ENCODE assay signal across 8 cellular contexts in genomic region chr12:76183459-76184186, GRCh38.
DNase-seq lines count a peak whose midpoint lies in the region; ATAC-seq and TF ChIP-seq lines count a peak whose summit lies in the region.

No MANE protein-coding gene starts in this region.

- peaks cover 4% of the 10 kb centered on the region for H3K9me3 Mint-ChIP-seq in Calu3 (ENCODE audit: low read depth, unreplicated experiment)
- H3K9me3 Mint-ChIP-seq in activated CD8-positive, alpha-beta memory T cell treated with anti-CD3 and anti-CD28 coated beads, Interleukin-2, amount 10 ng/mL, durations not matched to agents 7 days and 5 days (ENCODE audit: low read depth) = no peaks in the 10 kb centered on the region
- no peaks in the 10 kb centered on the region for H3K9me3 Mint-ChIP-seq in naive thymus-derived CD8-positive, alpha-beta T cell

- DNase-seq in Calu3 (peak; percentile 66), kidney tubule cell (ENCODE audit: low spot score) (peak; percentile 92), NCI-H526 (lab: John Stamatoyannopoulos, UW) (no peak), D341Med (ENCODE audit: low spot score) (no peak)
- peak; percentile 53 for DNase-seq in activated CD8-positive, alpha-beta memory T cell treated with anti-CD3 and anti-CD28 coated beads, Interleukin-2, amount 10 ng/mL, durations not matched to agents 7 days and 5 days
- no peak for DNase-seq in naive thymus-derived CD8-positive, alpha-beta T cell

- TF ChIP-seq CTCF in Calu3 (IDR thresholded peaks at IDR 0.05; ENCODE audit: unreplicated experiment) = no peak

- peak; percentile 89 for ATAC-seq in GM19463 (IDR thresholded peaks at IDR 0.05; ENCODE audit: unreplicated experiment)
- peak; percentile 94 for ATAC-seq in HG03432 (IDR thresholded peaks at IDR 0.05; ENCODE audit: unreplicated experiment)
- peak; percentile 80 for ATAC-seq in activated CD8-positive, alpha-beta memory T cell treated with anti-CD3 and anti-CD28 coated beads, Interleukin-2, amount 10 ng/mL, durations not matched to agents 7 days and 5 days
- ATAC-seq in naive thymus-derived CD8-positive, alpha-beta T cell = no peak

- no peaks in the 10 kb centered on the region for H3K36me3 Mint-ChIP-seq in Calu3 (ENCODE audit: insufficient read depth, unreplicated experiment)
- H3K36me3 Mint-ChIP-seq in activated CD8-positive, alpha-beta memory T cell treated with anti-CD3 and anti-CD28 coated beads, Interleukin-2, amount 10 ng/mL, durations not matched to agents 7 days and 5 days = no peaks in the 10 kb centered on the region
- H3K36me3 Mint-ChIP-seq in naive thymus-derived CD8-positive, alpha-beta T cell = no peaks in the 10 kb centered on the region

- no peaks in the 10 kb centered on the region for H3K27me3 Mint-ChIP-seq in Calu3 (ENCODE audit: unreplicated experiment)
- peaks cover 38% of the 10 kb centered on the region for H3K27me3 Mint-ChIP-seq in activated CD8-positive, alpha-beta memory T cell treated with anti-CD3 and anti-CD28 coated beads, Interleukin-2, amount 10 ng/mL, durations not matched to agents 7 days and 5 days
- peaks cover 0 to 17% (median 2%) of the 10 kb centered on the region in 5 donors for H3K27me3 Mint-ChIP-seq in naive thymus-derived CD8-positive, alpha-beta T cell

- POLR2A ChIA-PET in naive thymus-derived CD8-positive, alpha-beta T cell (lab: Charles Lee) = no interaction called here

- no peak overlapping the region for H3K4me3 Mint-ChIP-seq in Calu3 (ENCODE audit: low read depth, unreplicated experiment)
- H3K4me3 Mint-ChIP-seq in activated CD8-positive, alpha-beta memory T cell treated with anti-CD3 and anti-CD28 coated beads, Interleukin-2, amount 10 ng/mL, durations not matched to agents 7 days and 5 days = no peak overlapping the region
- no peak overlapping the region for H3K4me3 Mint-ChIP-seq in naive thymus-derived CD8-positive, alpha-beta T cell

- BruUV-seq in Calu3 (replicated peaks; lab: Mats Ljungman, UMichigan) = no TSS peak

- H3K27ac Mint-ChIP-seq in Calu3 (ENCODE audit: unreplicated experiment) = peak overlapping the region; percentile 43
- no peak overlapping the region for H3K27ac Mint-ChIP-seq in activated CD8-positive, alpha-beta memory T cell treated with anti-CD3 and anti-CD28 coated beads, Interleukin-2, amount 10 ng/mL, durations not matched to agents 7 days and 5 days
- H3K27ac Mint-ChIP-seq in naive thymus-derived CD8-positive, alpha-beta T cell = no peak overlapping the region

- CTCF ChIA-PET in Calu3 (lab: Charles Lee) = interaction anchor here (0.7 to 0.9 kb wide), 2 partner anchors 101 to 163 kb away, joined by 3 read pairs; no protein-coding TSS in a partner anchor
- CTCF ChIA-PET in activated CD8-positive, alpha-beta memory T cell treated with anti-CD3 and anti-CD28 coated beads, Interleukin-2, amount 10 ng/mL, durations not matched to agents 7 days and 5 days (lab: Charles Lee) = interaction anchor here (0.6 kb wide), 1 partner anchor 26 kb away, joined by 3 read pairs; no protein-coding TSS in a partner anchor

- intact Hi-C loops in Calu3 (cut with micrococcal nuclease; ENCODE audit: unreplicated experiment) = no loop called here

- H3K4me1 Mint-ChIP-seq in Calu3 (ENCODE audit: low read depth, unreplicated experiment) = peaks cover 26% of the 10 kb centered on the region
- H3K4me1 Mint-ChIP-seq in activated CD8-positive, alpha-beta memory T cell treated with anti-CD3 and anti-CD28 coated beads, Interleukin-2, amount 10 ng/mL, durations not matched to agents 7 days and 5 days = peaks cover 22% of the 10 kb centered on the region
- H3K4me1 Mint-ChIP-seq in naive thymus-derived CD8-positive, alpha-beta T cell = no peaks in the 10 kb centered on the region

Comparison
In these comparisons a context has a peak if more than half of its experiments do, and no peak if none do; other contexts are left out.
1. DNase-seq: peak in Calu3 (single experiment), activated CD8-positive, alpha-beta memory T cell treated with anti-CD3 and anti-CD28 coated beads, Interleukin-2, amount 10 ng/mL, durations not matched to agents 7 days and 5 days (single experiment) and kidney tubule cell (single experiment); none in naive thymus-derived CD8-positive, alpha-beta T cell (0 of 10), NCI-H526 (0 of 2) and D341Med (single experiment).
2. ATAC-seq: peak in GM19463 (single experiment), HG03432 (single experiment) and activated CD8-positive, alpha-beta memory T cell treated with anti-CD3 and anti-CD28 coated beads, Interleukin-2, amount 10 ng/mL, durations not matched to agents 7 days and 5 days (single experiment); none in naive thymus-derived CD8-positive, alpha-beta T cell (0 of 2).